In the genomic region with DNA sequence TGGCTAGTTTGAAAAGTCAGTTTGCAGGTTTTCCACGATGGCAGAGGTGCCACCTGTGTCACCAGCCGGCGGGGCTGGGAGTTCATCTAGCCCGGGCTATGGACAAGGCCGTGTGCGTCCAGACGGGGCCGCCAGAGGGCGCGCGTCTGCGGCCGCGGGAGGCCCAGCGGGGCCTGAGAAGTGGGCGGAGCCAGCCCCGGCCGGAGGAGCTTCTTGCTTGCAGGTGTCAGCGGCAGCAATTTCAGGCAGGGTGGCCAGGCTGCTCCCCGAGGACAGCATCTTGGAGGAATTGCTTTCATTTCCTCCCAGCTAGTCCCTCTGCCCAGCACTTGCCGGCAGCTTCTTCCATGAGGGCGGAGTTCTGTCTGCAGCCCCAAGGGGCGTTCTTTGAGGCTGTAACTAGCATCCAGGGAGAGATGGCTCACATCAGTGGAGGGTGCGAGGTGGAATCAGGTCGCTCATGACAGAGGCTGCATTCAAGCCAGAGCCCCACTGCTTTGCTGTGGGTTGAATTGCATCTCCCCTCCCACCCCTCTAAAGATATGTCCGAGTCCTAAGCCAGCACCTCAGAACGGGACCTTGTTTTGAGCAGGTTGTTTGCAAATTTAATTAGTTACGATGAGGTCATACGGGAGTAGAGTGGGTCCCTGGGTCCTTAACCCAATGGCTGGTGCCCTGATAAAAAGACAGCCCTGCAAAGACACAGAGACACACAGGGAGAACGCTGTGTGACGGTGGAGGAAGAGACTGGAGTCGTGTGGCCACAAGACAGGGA, we compare ENCODE assay signal across 8 cellular contexts.
A peak's percentile ranks its signal among the peaks of the same experiment; 100 is the strongest.
DNase-seq lines count a peak whose midpoint lies in the region; ATAC-seq and TF ChIP-seq lines count a peak whose summit lies in the region.

No MANE protein-coding gene starts in this region.

- peak overlapping the region; percentile 63 to 88 for H3K4me3 Mint-ChIP-seq in CD14-positive monocyte

- intact Hi-C loops in CD14-positive monocyte (cut with micrococcal nuclease) = no loop called here

- peaks cover 0 to 3% of the 10 kb centered on the region in 2 donors for H3K36me3 Mint-ChIP-seq in CD14-positive monocyte

- peak overlapping the region in 1 of 7 donors; percentile 51 for H3K27ac Mint-ChIP-seq in CD14-positive monocyte

- peak; percentile 96 for TF ChIP-seq CTCF in CD14-positive monocyte (IDR thresholded peaks at IDR 0.05)

- peak; percentile 98 for ATAC-seq in GM19328 (IDR thresholded peaks at IDR 0.05; ENCODE audit: unreplicated experiment)
- peak; percentile 98 for ATAC-seq in HG03432 (IDR thresholded peaks at IDR 0.05; ENCODE audit: unreplicated experiment)

- peaks cover 13% of the 10 kb centered on the region for H3K4me1 Mint-ChIP-seq in CD14-positive monocyte

- H3K27me3 Mint-ChIP-seq in CD14-positive monocyte (ENCODE audit: low read depth in 3 of 3) = peaks cover 9 to 21% (median 19%) of the 10 kb centered on the region in 3 donors

- H3K9me3 Mint-ChIP-seq in CD14-positive monocyte = peaks cover 0 to 11% (median 0%) of the 10 kb centered on the region in 7 donors

- DNase-seq in CD14-positive monocyte (ENCODE audit: low spot score) = peak; percentile 79
- DNase-seq in NCI-H526 treated with DMSO at 0.1 percent for 48 hours (lab: John Stamatoyannopoulos, UW) = peak; percentile 25
- DNase-seq in activated CD4-positive, alpha-beta T cell treated with anti-CD3 and anti-CD28 coated beads, Interleukin-2, amount 50 U/mL, for 24 hours (ENCODE audit: low read depth in 1 of 2, low spot score in 1 of 2) = peak; percentile 68
- peak; percentile 16 to 70 for DNase-seq in dermis microvascular lymphatic vessel endothelial cell (ENCODE audit: low read depth in 2 of 2)
- peak; percentile 69 to 78 for DNase-seq in lung microvascular endothelial cell (ENCODE audit: low read depth in 2 of 2)
- DNase-seq in stimulated activated CD8-positive, alpha-beta memory T cell treated with anti-CD3 and anti-CD28 coated beads, Interleukin-12 subunit alpha, Interleukin-12 subunit beta, amount 100 ng/mL, for 1 hour (ENCODE audit: low read depth) = peak; percentile 56

Comparison
In these comparisons a context has a peak if more than half of its experiments do, and no peak if none do; other contexts are left out.
1. Peak in every context shown above with its lines: DNase-seq and ATAC-seq.
2. DNase-seq: peak in every context shown above with its lines; median percentile 79 in CD14-positive monocyte; 74 in lung microvascular endothelial cell; 68 in activated CD4-positive, alpha-beta T cell treated with anti-CD3 and anti-CD28 coated beads, Interleukin-2, amount 50 U/mL, for 24 hours; 56 in stimulated activated CD8-positive, alpha-beta memory T cell treated with anti-CD3 and anti-CD28 coated beads, Interleukin-12 subunit alpha, Interleukin-12 subunit beta, amount 100 ng/mL, for 1 hour; 43 in dermis microvascular lymphatic vessel endothelial cell; 25 in NCI-H526 treated with DMSO at 0.1 percent for 48 hours.